Comparison of ENCODE assay signal across 1 cellular context in genomic region chr2:84417453-84417852, GRCh38.
TF ChIP-seq lines count a peak whose summit lies in the region.

No MANE protein-coding gene starts in this region.

TF ChIP-seq in IMR-90, 13 proteins besides CTCF, POLR2A, EP300 and RAD21:
- TF ChIP-seq USF2 (IDR thresholded peaks at IDR 0.05; ENCODE audit: low read depth, low read length) = no peak
- no peak for TF ChIP-seq FOS (IDR thresholded peaks at IDR 0.05; ENCODE audit: low read depth, low read length)
- no peak for TF ChIP-seq RCOR1 (IDR thresholded peaks at IDR 0.05; ENCODE audit: insufficient replicate concordance, low read length)
- TF ChIP-seq RFX5 (IDR thresholded peaks at IDR 0.05; ENCODE audit: low read depth, low read length) = no peak
- no peak for TF ChIP-seq MXI1 (IDR thresholded peaks at IDR 0.05; ENCODE audit: borderline replicate concordance, low read depth, low read length)
- no peak for TF ChIP-seq MAZ (IDR thresholded peaks at IDR 0.05; ENCODE audit: borderline replicate concordance, low read depth, low read length)
- no peak for TF ChIP-seq BHLHE40 (IDR thresholded peaks at IDR 0.05; ENCODE audit: low read depth, low read length)
- no peak for TF ChIP-seq CEBPB (IDR thresholded peaks at IDR 0.05; ENCODE audit: low read depth, low read length)
- TF ChIP-seq SMC3 (IDR thresholded peaks at IDR 0.05; ENCODE audit: low read depth, low read length) = no peak
- TF ChIP-seq ELK1 (IDR thresholded peaks at IDR 0.05; ENCODE audit: borderline replicate concordance, low read depth, low read length) = no peak
- TF ChIP-seq NFE2L2 (IDR thresholded peaks at IDR 0.05; ENCODE audit: low read depth, low read length) = no peak
- no peak for TF ChIP-seq MAFK (IDR thresholded peaks at IDR 0.05; ENCODE audit: low read depth, low read length)
TF ChIP-seq in IMR-90: peak in this region for 0.
